In the genomic region with DNA sequence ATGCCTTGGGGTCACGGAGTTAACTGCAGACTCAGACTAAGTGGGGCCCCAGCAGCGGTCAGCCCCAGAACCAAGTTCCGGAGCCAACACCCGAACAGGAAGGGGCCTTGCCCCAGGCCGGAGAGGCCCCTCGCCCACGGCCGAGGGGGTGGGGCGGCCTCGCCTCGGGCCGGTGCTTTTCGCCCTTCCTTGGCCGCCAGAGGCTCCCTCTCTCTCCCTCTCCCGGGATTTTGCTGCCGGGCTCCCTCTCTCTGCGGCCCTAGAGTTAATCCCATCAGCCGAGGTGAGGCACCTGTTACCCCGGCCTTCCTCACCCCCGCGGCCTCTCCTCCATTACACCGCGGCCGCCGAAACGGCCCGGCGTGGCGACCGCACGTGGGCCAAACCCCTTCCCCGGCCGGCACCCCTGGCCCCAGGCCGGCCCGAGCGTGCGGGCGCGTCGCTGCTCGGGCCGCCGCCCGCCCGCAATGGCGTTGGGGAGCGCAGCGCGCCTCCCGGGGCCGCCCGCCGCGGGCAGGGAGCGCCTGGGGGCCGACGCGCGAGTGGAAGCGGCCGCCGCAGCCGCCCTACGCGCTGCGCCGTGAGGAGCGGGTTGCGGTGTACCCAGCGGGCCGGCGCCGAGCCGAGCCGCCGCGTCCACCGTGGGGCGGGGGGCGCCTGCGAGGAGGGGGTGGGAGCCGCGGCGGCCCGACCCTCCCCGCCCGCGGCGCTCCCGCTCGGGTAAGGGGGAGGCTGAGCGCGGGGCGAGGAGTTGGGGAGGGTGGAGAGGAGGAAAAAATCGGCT, we compare ENCODE assay signal across 8 cellular contexts. TPM values are rescaled to one million over a fixed set of nuclear protein-coding genes. Genes with fewer than 3 reads are reported as not detected.
DNase-seq lines count a peak whose midpoint lies in the region; ATAC-seq and TF ChIP-seq lines count a peak whose summit lies in the region.

A gene (plus strand): TSS at position 175 of the 784 bp plus-strand sequence. CDS start 2,520 bp downstream, outside the sequence.

- peak within 1 kb of the TSS; percentile 88 for H3K18ac ChIP-seq in mesendoderm (ENCODE audit: low read length)

- no peak within 1 kb of the TSS for H3K23ac ChIP-seq in mesendoderm (ENCODE audit: low read length)

- H3K4me3 ChIP-seq in Peyer's patch (peak within 1 kb of the TSS; percentile 36 to 78 (median 52)), epithelial cell of esophagus (ENCODE audit: low read length) (peak within 1 kb of the TSS; percentile 27), mesendoderm (ENCODE audit: low read length) (peak within 1 kb of the TSS; percentile 44), thymus (ENCODE audit: low read length) (peak within 1 kb of the TSS; percentile 26)

- H3K79me1 ChIP-seq in mesendoderm (ENCODE audit: low read length): peaks cover 4% of the 10 kb centered on the region

- H3K36me3 ChIP-seq in Peyer's patch: no peaks in the 10 kb centered on the region
- H3K36me3 ChIP-seq in mesendoderm (ENCODE audit: control insufficient read depth, insufficient read depth, low read length): no peaks in the 10 kb centered on the region
- H3K36me3 ChIP-seq in thymus (ENCODE audit: control insufficient read depth, insufficient read depth): no peaks in the 10 kb centered on the region

- H4K5ac ChIP-seq in mesendoderm (ENCODE audit: low read length): no peak within 1 kb of the TSS

- H3K9ac ChIP-seq in mesendoderm (ENCODE audit: low read length): peak within 1 kb of the TSS; percentile 74

- no peak for TF ChIP-seq POLR2A in Peyer's patch (IDR thresholded peaks at IDR 0.05)

- H3K56ac ChIP-seq in mesendoderm (ENCODE audit: low read length): peak within 1 kb of the TSS; percentile 87

- peak within 1 kb of the TSS; percentile 68 for H3K4me2 ChIP-seq in mesendoderm (ENCODE audit: low read length)

- H2AK5ac ChIP-seq in mesendoderm (ENCODE audit: low read length): no peak within 1 kb of the TSS

- DNase-seq in COR-L47 (lab: John Stamatoyannopoulos, UW) (peak; percentile 51), Peyer's patch (peak in 2 of 3 donors; percentile 53 to 72), epithelial cell of esophagus (ENCODE audit: low read depth) (no peak), mesendoderm (peak; percentile 90)

- H3K4ac ChIP-seq in mesendoderm (ENCODE audit: low read depth, low read length): peak within 1 kb of the TSS; percentile 88

- no peak within 1 kb of the TSS for H2BK15ac ChIP-seq in mesendoderm (replicated peaks; ENCODE audit: low read depth)

- H3K27me3 ChIP-seq in Peyer's patch (no peaks in the 10 kb centered on the region), mesendoderm (ENCODE audit: insufficient read depth, low read length, poor library complexity) (no peaks in the 10 kb centered on the region), thymus (ENCODE audit: control insufficient read depth, insufficient read depth) (peaks cover 25% of the 10 kb centered on the region)

- H2BK5ac ChIP-seq in mesendoderm (ENCODE audit: low read length): peak within 1 kb of the TSS; percentile 58

- peak within 1 kb of the TSS; percentile 33 for H2BK120ac ChIP-seq in mesendoderm (ENCODE audit: low read depth, low read length)

- peak within 1 kb of the TSS; percentile 43 to 68 (median 54) for H3K27ac ChIP-seq in Peyer's patch
- peak within 1 kb of the TSS; percentile 58 for H3K27ac ChIP-seq in mesendoderm (ENCODE audit: low read depth, low read length)
- no peak within 1 kb of the TSS for H3K27ac ChIP-seq in thymus (ENCODE audit: low read depth)

- ATAC-seq in HG03354 (IDR thresholded peaks at IDR 0.05; ENCODE audit: poor library complexity, severe bottlenecking, unreplicated experiment) (peak; percentile 62), GM19328 (IDR thresholded peaks at IDR 0.05; ENCODE audit: unreplicated experiment) (no peak), GM21360 (IDR thresholded peaks at IDR 0.05; ENCODE audit: unreplicated experiment) (no peak)

- H4K8ac ChIP-seq in mesendoderm (ENCODE audit: low read depth, low read length): peak within 1 kb of the TSS; percentile 88

- peaks cover 0 to 4% (median 0%) of the 10 kb centered on the region in 4 donors for H3K4me1 ChIP-seq in Peyer's patch
- H3K4me1 ChIP-seq in mesendoderm (ENCODE audit: control insufficient read depth, low read depth, low read length): peaks cover 2% of the 10 kb centered on the region
- H3K4me1 ChIP-seq in thymus (ENCODE audit: control insufficient read depth, insufficient read depth, low read length): no peaks in the 10 kb centered on the region

- H3K79me2 ChIP-seq in mesendoderm (ENCODE audit: control insufficient read depth, insufficient read depth, low read length): no peaks in the 10 kb centered on the region

- no CpG with 5 or more reads among the region's 95 CpGs for WGBS in mesendoderm (ENCODE audit: extremely low coverage, insufficient coverage, low lambda C conversion rate)
- WGBS in thymus: 3% methylated on average over 95 of the region's 95 CpGs

- TF ChIP-seq CTCF in Peyer's patch (IDR thresholded peaks at IDR 0.05) (peak in 3 of 6 experiments; percentile 29 to 43 (median 38)), epithelial cell of esophagus (IDR thresholded peaks at IDR 0.05; ENCODE audit: insufficient read depth, low read depth, low read length, missing control alignments) (no peak)

- H3K9me3 ChIP-seq in Peyer's patch (no peaks in the 10 kb centered on the region), thymus (ENCODE audit: control insufficient read depth) (no peaks in the 10 kb centered on the region)

RNA-seq across cellular contexts. Expression of the gene that starts here (rescaled TPM):
- total RNA-seq in Peyer's patch: 10 to 100 TPM in 3 of 4 donors, 1 to 10 TPM in 1; 4.7 to 23.9 (median 11.8) TPM
- 4.2 TPM for polyA plus RNA-seq in mesendoderm (2013, experiment 1 of 2)
- polyA plus RNA-seq in mesendoderm (2013, experiment 2 of 2): 4.6 TPM
- 1.4 TPM for polyA plus RNA-seq in thymus
